Comparison of ENCODE assay signal across 8 cellular contexts in genomic region chr11:69642549-69642912, GRCh38. TPM values are rescaled to one million over a fixed set of nuclear protein-coding genes. Genes with fewer than 3 reads are reported as not detected.
DNase-seq lines count a peak whose midpoint lies in the region; ATAC-seq and TF ChIP-seq lines count a peak whose summit lies in the region.

No MANE protein-coding gene starts in this region.

- no peak overlapping the region for H2BK5ac ChIP-seq in trophoblast cell (ENCODE audit: low read depth, low read length, poor library complexity)

- H2AK5ac ChIP-seq in trophoblast cell (ENCODE audit: low read length): no peak overlapping the region

- no peaks in the 10 kb centered on the region for H3K9me3 ChIP-seq in SK-N-SH
- H3K9me3 ChIP-seq in fibroblast of lung (ENCODE audit: control insufficient read depth, insufficient read depth, low read depth, low read length): no peaks in the 10 kb centered on the region
- H3K9me3 ChIP-seq in trophoblast cell (ENCODE audit: insufficient read depth, low read depth, low read length): no peaks in the 10 kb centered on the region

- H3K4ac ChIP-seq in trophoblast cell (ENCODE audit: low read depth, low read length): no peak overlapping the region

- H4K91ac ChIP-seq in trophoblast cell (ENCODE audit: low read depth, low read length): no peak overlapping the region

- H3K4me3 ChIP-seq in SK-N-SH (ENCODE audit: low read depth in 2 of 2, low read length in 1 of 2) (peak overlapping the region; percentile 95 to 96), fibroblast of lung (replicated peaks in 1 of 4; ENCODE audit: control extremely low read depth in 1 of 4, insufficient read depth in 1 of 4, low read depth in 3 of 4, low read length in 4 of 4) (peak overlapping the region; percentile 83 to 98 (median 94)), trophoblast cell (ENCODE audit: low read depth, low read length) (peak overlapping the region; percentile 71)

- CTCF ChIA-PET in SK-N-SH (lab: Yijun Ruan, JAX): interaction anchor here (0.6 to 11.0 kb wide), 33 partner anchors 8 to 753 kb away, joined by 3 to 403 read pairs (median 4); partner anchors contain the start of gene LTO1

- no peak for TF ChIP-seq RAD21 in SK-N-SH (IDR thresholded peaks at IDR 0.05; ENCODE audit: low read length)

- peaks cover 84% of the 10 kb centered on the region for H3K79me2 ChIP-seq in SK-N-SH (ENCODE audit: insufficient read depth)
- peaks cover 72% of the 10 kb centered on the region for H3K79me2 ChIP-seq in fibroblast of lung (ENCODE audit: control insufficient read depth, insufficient read depth, low read length)
- H3K79me2 ChIP-seq in trophoblast cell (ENCODE audit: control insufficient read depth, insufficient read depth, low read length, poor library complexity): peaks cover 6% of the 10 kb centered on the region

- H3K27me3 ChIP-seq in SK-N-SH (ENCODE audit: insufficient read depth) (no peaks in the 10 kb centered on the region), fibroblast of lung (ENCODE audit: control insufficient read depth, insufficient read depth, low read length) (no peaks in the 10 kb centered on the region), trophoblast cell (ENCODE audit: insufficient read depth, low read length) (peaks cover 27% of the 10 kb centered on the region)

- no peak overlapping the region for H3K18ac ChIP-seq in trophoblast cell (ENCODE audit: low read length)

- peaks cover 42% of the 10 kb centered on the region for H3F3A ChIP-seq in SK-N-SH (replicated peaks; ENCODE audit: insufficient read depth)

- no peak overlapping the region for H2AFZ ChIP-seq in SK-N-SH (ENCODE audit: low read depth)
- no peak overlapping the region for H2AFZ ChIP-seq in fibroblast of lung (ENCODE audit: low read length)
- H2AFZ ChIP-seq in trophoblast cell (ENCODE audit: insufficient read depth, low read length, poor library complexity): no peak overlapping the region

- no peak overlapping the region for H3K14ac ChIP-seq in trophoblast cell (ENCODE audit: low read length)

- no peak overlapping the region for H4K12ac ChIP-seq in trophoblast cell (ENCODE audit: low read depth, low read length)

- no peaks in the 10 kb centered on the region for H3K9me2 ChIP-seq in SK-N-SH

- TF ChIP-seq CTCF in SK-N-SH (IDR thresholded peaks at IDR 0.05): no peak
- no peak for TF ChIP-seq CTCF in fibroblast of lung (conservative IDR thresholded peaks at IDR 0.05 in 1 of 2, IDR thresholded peaks at IDR 0.05 in 1 of 2; ENCODE audit: low read depth in 1 of 2, low read length in 2 of 2)

- H4K20me1 ChIP-seq in SK-N-SH (ENCODE audit: insufficient read depth) (peaks cover 57% of the 10 kb centered on the region), fibroblast of lung (ENCODE audit: control insufficient read depth, extremely low read depth, insufficient read depth, low read length) (peaks cover 2% of the 10 kb centered on the region)

- peak overlapping the region; percentile 31 for H4K8ac ChIP-seq in trophoblast cell (ENCODE audit: low read depth, low read length)

- H3K4me2 ChIP-seq in SK-N-SH (peak overlapping the region; percentile 97), fibroblast of lung (ENCODE audit: extremely low read depth, insufficient read depth, low read length) (no peak overlapping the region), trophoblast cell (ENCODE audit: low read length) (peak overlapping the region; percentile 73)

- peaks cover 39 to 42% of the 10 kb centered on the region in 2 experiments for H3K36me3 ChIP-seq in SK-N-SH (replicated peaks in 1 of 2; ENCODE audit: control insufficient read depth in 1 of 2, insufficient read depth in 2 of 2, low read length in 1 of 2)
- peaks cover 28% of the 10 kb centered on the region for H3K36me3 ChIP-seq in fibroblast of lung (ENCODE audit: control insufficient read depth, insufficient read depth, low read length)
- H3K36me3 ChIP-seq in trophoblast cell (ENCODE audit: control insufficient read depth in 1 of 2, insufficient read depth in 2 of 2, low read length in 2 of 2): peaks cover 13 to 17% of the 10 kb centered on the region in 2 experiments

- H3K79me1 ChIP-seq in trophoblast cell (ENCODE audit: low read length): peaks cover 23% of the 10 kb centered on the region

- WGBS in SK-N-SH (ENCODE audit: low lambda C conversion rate): under 1% methylated on average over 18 of the region's 40 CpGs
- no CpG with 5 or more reads among the region's 40 CpGs for WGBS in trophoblast cell (ENCODE audit: extremely low coverage, insufficient coverage, insufficient read length)

- no peak; a peak in 1 of 4 replicates for TF ChIP-seq EP300 in SK-N-SH (IDR thresholded peaks at IDR 0.05; ENCODE audit: borderline replicate concordance in 1 of 2, low read depth in 1 of 2, low read length in 1 of 2)

- H2BK12ac ChIP-seq in trophoblast cell (ENCODE audit: low read length): no peak overlapping the region

- peak overlapping the region; percentile 94 for H3K27ac ChIP-seq in SK-N-SH (ENCODE audit: low read depth in 2 of 2, low read length in 1 of 2)
- H3K27ac ChIP-seq in fibroblast of lung (ENCODE audit: insufficient read depth, low read length): peak overlapping the region; percentile 95
- no peak overlapping the region for H3K27ac ChIP-seq in trophoblast cell (ENCODE audit: low read depth, low read length)

- POLR2A ChIA-PET in SK-N-SH (lab: Yijun Ruan, JAX): interaction anchor here (1.5 to 4.9 kb wide), 6 partner anchors 14 to 541 kb away, joined by 3 to 27 read pairs (median 8); no protein-coding TSS in a partner anchor

- H3K23ac ChIP-seq in trophoblast cell (ENCODE audit: low read length): no peak overlapping the region

- DNase-seq in SK-N-SH (peak; percentile 57), fibroblast of lung (ENCODE audit: low read depth in 2 of 2) (no peak), trophoblast cell (no peak), NK-92 (lab: John Stamatoyannopoulos, UW; ENCODE audit: unreplicated experiment) (no peak)
- peak; percentile 80 for DNase-seq in activated CD8-positive, alpha-beta memory T cell treated with anti-CD3 and anti-CD28 coated beads for 24 hours

- H3K9ac ChIP-seq in SK-N-SH (peak overlapping the region; percentile 100), fibroblast of lung (ENCODE audit: insufficient read depth, low read length) (peak overlapping the region; percentile 96), trophoblast cell (ENCODE audit: low read length) (no peak overlapping the region)

- H3K4me1 ChIP-seq in SK-N-SH (ENCODE audit: control insufficient read depth in 1 of 2, insufficient read depth in 2 of 2, low read depth in 1 of 2, low read length in 1 of 2): peaks cover 23 to 40% of the 10 kb centered on the region in 2 experiments; a peak in 3 of 4 replicates
- peaks cover 15% of the 10 kb centered on the region for H3K4me1 ChIP-seq in fibroblast of lung (ENCODE audit: control insufficient read depth, extremely low read depth, insufficient read depth, low read length)
- H3K4me1 ChIP-seq in trophoblast cell (ENCODE audit: control insufficient read depth in 1 of 2, insufficient read depth in 2 of 2, low read length in 2 of 2): peaks cover 13 to 17% of the 10 kb centered on the region in 2 experiments

- ATAC-seq in SK-N-SH treated with all-trans-retinoic acid at 6 μM for 48 hours (no peak), GM21447 (IDR thresholded peaks at IDR 0.05; ENCODE audit: unreplicated experiment) (no peak), GM18867 (IDR thresholded peaks at IDR 0.05; ENCODE audit: unreplicated experiment) (no peak)

- H2BK120ac ChIP-seq in trophoblast cell (ENCODE audit: insufficient read depth, low read length, poor library complexity): peak overlapping the region; percentile 76

TF ChIP-seq in SK-N-SH, 30 proteins besides CTCF, POLR2A, EP300 and RAD21:
- TF ChIP-seq POLR2AphosphoS5 (IDR thresholded peaks at IDR 0.05; ENCODE audit: low read depth, low read length): no peak
- TF ChIP-seq FOXJ3 (CRISPR knock-in tag; IDR thresholded peaks at IDR 0.05): no peak
- no peak for TF ChIP-seq RXRA (IDR thresholded peaks at IDR 0.05; ENCODE audit: borderline replicate concordance, low read depth)
- no peak for TF ChIP-seq SMC3 (IDR thresholded peaks at IDR 0.05; ENCODE audit: low read depth, low read length)
- TF ChIP-seq, protein P1, sequence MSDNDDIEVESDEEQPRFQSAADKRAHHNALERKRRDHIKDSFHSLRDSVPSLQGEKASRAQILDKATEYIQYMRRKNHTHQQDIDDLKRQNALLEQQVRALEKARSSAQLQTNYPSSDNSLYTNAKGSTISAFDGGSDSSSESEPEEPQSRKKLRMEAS (IDR thresholded peaks at IDR 0.05; ENCODE audit: low read depth): no peak

TF ChIP-seq in SK-N-SH treated with all-trans-retinoic acid at 6 μM for 48 hours, 23 proteins besides CTCF, POLR2A, EP300 and RAD21 (continues in another document):
- no peak for TF ChIP-seq POU6F1 (CRISPR knock-in tag; IDR thresholded peaks at IDR 0.05; ENCODE audit: borderline replicate concordance, low read depth)
- no peak for TF ChIP-seq RARB (CRISPR knock-in tag; IDR thresholded peaks at IDR 0.05)
- TF ChIP-seq ZNF70 (CRISPR knock-in tag; IDR thresholded peaks at IDR 0.05): no peak
- no peak for TF ChIP-seq GLIS3 (CRISPR knock-in tag; IDR thresholded peaks at IDR 0.05)
- TF ChIP-seq ZFP3 (CRISPR knock-in tag; IDR thresholded peaks at IDR 0.05): no peak

RNA-seq across cellular contexts. Expression of gene CCND1, which starts 1.6 kb away (rescaled TPM):
- polyA plus RNA-seq in SK-N-SH (2012; rRNA removed): 242 and 285 TPM in 2 replicates
- polyA plus RNA-seq in SK-N-SH (2012; cell fraction: cytosol; rRNA removed): 196 and 213 TPM in 2 replicates
- polyA plus RNA-seq in SK-N-SH (2012; cell fraction: nucleus; rRNA removed): 319 and 430 TPM in 2 replicates
- 127 and 548 TPM in 2 replicates for total RNA-seq in fibroblast of lung
- 322 and 523 TPM in 2 replicates for polyA plus RNA-seq in fibroblast of lung
- polyA plus RNA-seq in fibroblast of lung (2012): 342 and 554 TPM in 2 replicates
- polyA minus RNA-seq in fibroblast of lung (ENCODE audit: low replicate concordance): 590 and 1,076 TPM in 2 replicates
- 14.3 and 16.7 TPM in 2 replicates for polyA plus RNA-seq in trophoblast cell (2013)

RNA-seq across cellular contexts. Expression of gene LTO1, which starts 32.6 kb away (rescaled TPM):
- polyA plus RNA-seq in SK-N-SH (2012; rRNA removed) (30.8 and 33.1 TPM in 2 replicates), fibroblast of lung (18.1 and 19.5 TPM in 2 replicates)
- 27.2 and 30.5 TPM in 2 replicates for polyA plus RNA-seq in SK-N-SH (2012; cell fraction: cytosol; rRNA removed)
- 93.5 and 102 TPM in 2 replicates for polyA plus RNA-seq in SK-N-SH (2012; cell fraction: nucleus; rRNA removed)
- 20.3 and 25.4 TPM in 2 replicates for total RNA-seq in fibroblast of lung
- polyA plus RNA-seq in fibroblast of lung (2012): 14.2 and 15.0 TPM in 2 replicates
- polyA minus RNA-seq in fibroblast of lung (ENCODE audit: low replicate concordance): 4.1 and 5.0 TPM in 2 replicates
- 10.1 and 10.8 TPM in 2 replicates for polyA plus RNA-seq in trophoblast cell (2013)

Comparison
In these comparisons a context has a peak if more than half of its experiments do, and no peak if none do; other contexts are left out.
1. DNase-seq: peak in SK-N-SH (single experiment) and activated CD8-positive, alpha-beta memory T cell treated with anti-CD3 and anti-CD28 coated beads for 24 hours (single experiment); none in fibroblast of lung (0 of 2), trophoblast cell (0 of 2) and NK-92 (single experiment).
2. Peak in every context shown above with its lines, with median percentiles within 50 percentile points of each other: H3K4me3 ChIP-seq.